1 cellular context compared by ENCODE assay signal in the genomic region with DNA sequence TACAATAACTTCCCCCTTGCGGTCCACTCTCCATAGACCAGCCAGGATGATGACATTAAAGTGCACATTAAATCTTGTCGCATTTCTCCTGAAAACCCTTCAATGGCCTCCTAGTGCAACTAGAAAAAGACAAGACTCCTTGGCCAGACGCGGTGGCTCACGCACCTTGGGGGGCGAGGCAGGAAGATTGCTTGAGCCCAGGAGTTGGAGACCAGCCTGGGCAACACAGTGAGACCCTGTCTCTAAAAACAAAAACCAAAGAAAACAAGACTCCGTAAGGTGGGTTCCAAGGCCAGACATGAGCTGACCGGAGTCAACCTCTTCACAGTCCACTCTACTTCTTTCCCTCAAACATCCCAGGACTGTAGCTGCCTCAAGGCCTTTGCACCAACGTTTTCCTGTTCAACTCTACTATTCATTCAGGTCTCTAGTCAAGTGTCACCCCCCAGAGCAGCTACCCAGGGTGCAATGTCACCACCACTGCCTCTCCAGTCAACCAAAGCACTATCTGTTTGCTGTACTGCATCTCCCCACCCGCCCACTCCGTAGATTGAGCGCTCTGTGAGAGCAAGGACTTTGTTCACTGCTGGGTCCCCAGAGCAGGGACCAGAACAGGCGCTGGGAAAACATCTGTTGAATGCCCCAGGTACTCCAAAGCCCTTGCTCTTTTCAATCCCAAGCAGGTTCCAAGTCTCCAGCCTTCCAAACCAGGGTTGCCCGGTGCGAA.
TF ChIP-seq lines count a peak whose summit lies in the region.

No MANE protein-coding gene starts in this region.

TF ChIP-seq in endothelial cell of umbilical vein, 7 proteins besides CTCF, POLR2A, EP300 and RAD21:
- TF ChIP-seq MYC (IDR thresholded peaks at IDR 0.05; ENCODE audit: low read depth, low read length) (no peak), EZH2 (IDR thresholded peaks at IDR 0.05; ENCODE audit: borderline replicate concordance, low read depth, low read length, severe bottlenecking) (no peak), FOS (IDR thresholded peaks at IDR 0.05; ENCODE audit: borderline replicate concordance, insufficient read depth, low read length) (no peak), JUN (IDR thresholded peaks at IDR 0.05; ENCODE audit: borderline replicate concordance, insufficient read depth, insufficient read length, low read depth) (no peak), POLR2AphosphoS5 (IDR thresholded peaks at IDR 0.05; ENCODE audit: insufficient read depth, low read depth, low read length) (no peak), GATA2 (IDR thresholded peaks at IDR 0.05; ENCODE audit: insufficient read depth, insufficient read length, low read depth, low read length) (no peak)
- TF ChIP-seq, protein P1, sequence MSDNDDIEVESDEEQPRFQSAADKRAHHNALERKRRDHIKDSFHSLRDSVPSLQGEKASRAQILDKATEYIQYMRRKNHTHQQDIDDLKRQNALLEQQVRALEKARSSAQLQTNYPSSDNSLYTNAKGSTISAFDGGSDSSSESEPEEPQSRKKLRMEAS (IDR thresholded peaks at IDR 0.05; ENCODE audit: insufficient read depth, insufficient read length), result no peak
